ENCODE assay signal across 1 cellular context in the genomic region with DNA sequence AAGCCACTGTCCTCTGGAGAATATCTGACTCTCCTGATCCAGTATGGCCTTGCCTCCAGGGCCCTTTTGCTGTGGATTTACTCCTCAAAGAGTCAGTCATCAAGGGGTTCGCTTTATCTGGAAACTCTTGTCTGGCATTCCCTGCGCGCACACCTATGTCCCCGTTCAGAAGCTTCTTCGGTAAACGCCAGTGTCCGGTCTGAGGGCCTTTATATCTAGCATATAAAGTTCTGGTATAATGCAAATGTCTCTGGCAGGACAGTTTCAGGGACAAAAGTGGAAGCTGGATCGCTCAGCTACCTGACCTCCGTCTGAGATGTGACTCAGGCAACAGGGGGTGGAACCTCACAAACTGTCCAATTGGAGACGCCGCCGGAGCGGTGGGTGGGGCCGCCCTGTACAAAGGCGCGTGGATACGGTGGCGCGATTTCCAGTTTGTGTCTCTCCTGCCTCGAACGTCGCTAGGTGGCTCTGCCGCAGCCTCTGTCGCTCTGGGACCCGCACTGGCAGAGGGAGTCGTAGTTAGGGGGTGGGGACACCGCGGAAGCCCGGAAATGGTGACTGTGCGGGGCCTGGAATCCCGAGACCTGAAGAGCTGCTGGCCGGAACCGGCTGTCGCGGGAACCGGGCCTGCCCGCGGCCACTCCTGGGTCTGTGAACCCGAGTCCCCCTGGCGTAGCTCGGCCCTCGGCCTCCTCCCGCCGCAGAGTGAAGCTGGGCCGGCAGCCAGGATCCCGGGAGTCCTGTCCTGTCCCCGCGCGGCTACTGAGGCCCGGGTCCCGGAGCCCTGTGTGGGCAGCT.
A peak's percentile ranks its signal among the peaks of the same experiment; 100 is the strongest.
TF ChIP-seq lines count a peak whose summit lies in the region.

No MANE protein-coding gene starts in this region.

TF ChIP-seq in SK-N-SH, 30 proteins besides CTCF, POLR2A, EP300 and RAD21 (continued from another document):
- no peak for TF ChIP-seq IRF3 (IDR thresholded peaks at IDR 0.05; ENCODE audit: low read depth, low read length)
- peak; percentile 78 for TF ChIP-seq POLR2AphosphoS5 (IDR thresholded peaks at IDR 0.05; ENCODE audit: low read depth, low read length)
- no peak for TF ChIP-seq MEF2A (IDR thresholded peaks at IDR 0.05; ENCODE audit: borderline replicate concordance, low read depth)
- peak; percentile 24; the same call in 1 of the 2 replicates for TF ChIP-seq FOSL2 (IDR thresholded peaks at IDR 0.05; ENCODE audit: borderline replicate concordance, low read depth)
- TF ChIP-seq GABPA (IDR thresholded peaks at IDR 0.05; ENCODE audit: low read depth): 0 out of 2 replicates have a peak, but pooled peaks have one; percentile 33
- peak; percentile 28; the same call in 1 of the 2 replicates for TF ChIP-seq SMC3 (IDR thresholded peaks at IDR 0.05; ENCODE audit: low read depth, low read length)
- no peak for TF ChIP-seq FOXM1 (IDR thresholded peaks at IDR 0.05; ENCODE audit: low read depth)
- TF ChIP-seq, protein P1, sequence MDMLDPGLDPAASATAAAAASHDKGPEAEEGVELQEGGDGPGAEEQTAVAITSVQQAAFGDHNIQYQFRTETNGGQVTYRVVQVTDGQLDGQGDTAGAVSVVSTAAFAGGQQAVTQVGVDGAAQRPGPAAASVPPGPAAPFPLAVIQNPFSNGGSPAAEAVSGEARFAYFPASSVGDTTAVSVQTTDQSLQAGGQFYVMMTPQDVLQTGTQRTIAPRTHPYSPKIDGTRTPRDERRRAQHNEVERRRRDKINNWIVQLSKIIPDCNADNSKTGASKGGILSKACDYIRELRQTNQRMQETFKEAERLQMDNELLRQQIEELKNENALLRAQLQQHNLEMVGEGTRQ (IDR thresholded peaks at IDR 0.05; ENCODE audit: borderline replicate concordance, low read depth, low read length): no peak
- peak; percentile 92 for TF ChIP-seq CHD2 (IDR thresholded peaks at IDR 0.05; ENCODE audit: low read length, partially characterized antibody)
- no peak for TF ChIP-seq YY1 (IDR thresholded peaks at IDR 0.05; ENCODE audit: low read depth)
- TF ChIP-seq GATA2 (CRISPR knock-in tag; IDR thresholded peaks at IDR 0.05): 0 out of 2 replicates have a peak, but pooled peaks have one; percentile 5
- TF ChIP-seq FOXJ3 (CRISPR knock-in tag; IDR thresholded peaks at IDR 0.05): no peak
- TF ChIP-seq TEAD4 (IDR thresholded peaks at IDR 0.05; ENCODE audit: borderline replicate concordance, insufficient read depth): no peak
- no peak for TF ChIP-seq RFX5 (IDR thresholded peaks at IDR 0.05; ENCODE audit: low read length)
- TF ChIP-seq NFIC (IDR thresholded peaks at IDR 0.05; ENCODE audit: borderline replicate concordance): no peak
- no peak for TF ChIP-seq PBX3 (IDR thresholded peaks at IDR 0.05)
- TF ChIP-seq, protein P2, sequence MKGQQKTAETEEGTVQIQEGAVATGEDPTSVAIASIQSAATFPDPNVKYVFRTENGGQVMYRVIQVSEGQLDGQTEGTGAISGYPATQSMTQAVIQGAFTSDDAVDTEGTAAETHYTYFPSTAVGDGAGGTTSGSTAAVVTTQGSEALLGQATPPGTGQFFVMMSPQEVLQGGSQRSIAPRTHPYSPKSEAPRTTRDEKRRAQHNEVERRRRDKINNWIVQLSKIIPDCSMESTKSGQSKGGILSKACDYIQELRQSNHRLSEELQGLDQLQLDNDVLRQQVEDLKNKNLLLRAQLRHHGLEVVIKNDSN (IDR thresholded peaks at IDR 0.05; ENCODE audit: borderline replicate concordance, low read depth): no peak
- peak; percentile 81; the same call in 1 of the 2 replicates for TF ChIP-seq TAF1 (IDR thresholded peaks at IDR 0.05; ENCODE audit: borderline replicate concordance, low read depth, low read length)
- TF ChIP-seq ELF1 (IDR thresholded peaks at IDR 0.05): peak; percentile 50; the same call in 1 of the 2 replicates
- no peak for TF ChIP-seq JUND (IDR thresholded peaks at IDR 0.05)
- TF ChIP-seq, protein P3, sequence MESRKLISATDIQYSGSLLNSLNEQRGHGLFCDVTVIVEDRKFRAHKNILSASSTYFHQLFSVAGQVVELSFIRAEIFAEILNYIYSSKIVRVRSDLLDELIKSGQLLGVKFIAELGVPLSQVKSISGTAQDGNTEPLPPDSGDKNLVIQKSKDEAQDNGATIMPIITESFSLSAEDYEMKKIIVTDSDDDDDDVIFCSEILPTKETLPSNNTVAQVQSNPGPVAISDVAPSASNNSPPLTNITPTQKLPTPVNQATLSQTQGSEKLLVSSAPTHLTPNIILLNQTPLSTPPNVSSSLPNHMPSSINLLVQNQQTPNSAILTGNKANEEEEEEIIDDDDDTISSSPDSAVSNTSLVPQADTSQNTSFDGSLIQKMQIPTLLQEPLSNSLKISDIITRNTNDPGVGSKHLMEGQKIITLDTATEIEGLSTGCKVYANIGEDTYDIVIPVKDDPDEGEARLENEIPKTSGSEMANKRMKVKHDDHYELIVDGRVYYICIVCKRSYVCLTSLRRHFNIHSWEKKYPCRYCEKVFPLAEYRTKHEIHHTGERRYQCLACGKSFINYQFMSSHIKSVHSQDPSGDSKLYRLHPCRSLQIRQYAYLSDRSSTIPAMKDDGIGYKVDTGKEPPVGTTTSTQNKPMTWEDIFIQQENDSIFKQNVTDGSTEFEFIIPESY (IDR thresholded peaks at IDR 0.05; ENCODE audit: borderline replicate concordance, low read depth): no peak
- TF ChIP-seq RXRA (IDR thresholded peaks at IDR 0.05; ENCODE audit: borderline replicate concordance, low read depth): no peak
- TF ChIP-seq SIN3A (IDR thresholded peaks at IDR 0.05; ENCODE audit: borderline replicate concordance, low read depth, low read length): peak; percentile 31; the same call in 1 of the 2 replicates
